ENCODE assay signal across 11 cellular contexts in the genomic region with DNA sequence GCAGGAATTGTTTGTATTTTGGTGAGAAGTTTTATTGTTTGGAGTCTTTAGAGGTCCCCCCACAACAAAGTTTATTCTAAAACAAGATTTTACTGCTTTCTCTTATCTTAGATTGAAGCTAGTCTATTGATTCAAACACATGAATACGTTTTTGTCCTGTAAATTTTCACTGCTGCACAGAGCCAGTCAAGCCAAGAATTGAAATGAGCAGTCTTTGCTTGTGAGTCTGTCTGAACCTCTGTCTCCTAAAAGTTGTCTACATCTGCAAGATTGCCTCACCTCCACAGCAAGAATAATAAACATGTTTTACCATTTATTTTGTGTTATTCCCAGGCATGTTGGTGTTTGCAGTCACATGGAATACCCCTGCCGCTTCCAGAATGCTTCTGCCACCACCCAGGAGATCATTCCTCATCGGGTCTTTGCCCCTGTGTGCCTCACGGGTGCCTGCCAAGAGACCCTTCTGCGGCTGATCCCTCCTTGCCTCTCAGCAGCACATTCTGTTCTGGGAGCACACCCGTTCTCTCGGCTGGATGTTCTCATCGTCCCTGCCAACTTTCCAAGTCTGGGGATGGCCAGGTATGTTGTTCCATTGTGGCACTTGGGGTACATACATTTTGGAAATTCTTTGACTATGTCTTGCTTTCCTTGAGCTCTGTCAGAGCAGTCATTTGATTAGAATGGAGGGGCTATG.
DNase-seq lines count a peak whose midpoint lies in the region; ATAC-seq, FAIRE-seq and TF ChIP-seq lines count a peak whose summit lies in the region.
"Had no signal": no experiment of that assay in that cellular context is flagged by ENCODE, and none has a peak within 500 bp of the region (broad histone marks: within the 10 kb centered on the region; RNA-seq: fewer than 3 reads in every experiment).

No MANE protein-coding gene starts in this region.

- no peak overlapping the region for H3K4me3 Mint-ChIP-seq in progenitor cell of endocrine pancreas (ENCODE audit: low read depth)

- TF ChIP-seq POLR2A in A549 (IDR thresholded peaks at IDR 0.05; ENCODE audit: low read length) (no peak), spleen (IDR thresholded peaks at IDR 0.05) (no peak)

- no peak overlapping the region for H3K9ac ChIP-seq in fibroblast of lung (ENCODE audit: insufficient read depth, low read length)

- peak overlapping the region; percentile 81 for H3K27ac Mint-ChIP-seq in progenitor cell of endocrine pancreas

- CTCF ChIA-PET in A549 (lab: Yijun Ruan, JAX): interaction anchor here (1.4 to 1.7 kb wide), 3 partner anchors 57 to 102 kb away, joined by 3 to 5 read pairs (median 4); no protein-coding TSS in a partner anchor

- H3K4me3 ChIP-seq in A549: no peak overlapping the region
- no peak overlapping the region for H3K4me3 ChIP-seq in SJCRH30
- no peak overlapping the region for H3K4me3 ChIP-seq in fibroblast of lung (replicated peaks in 1 of 4; ENCODE audit: control extremely low read depth in 1 of 4, insufficient read depth in 1 of 4, low read depth in 3 of 4, low read length in 4 of 4)
- H3K4me3 ChIP-seq in spleen: no peak overlapping the region

- no peak for TF ChIP-seq RAD21 in A549 (conservative IDR thresholded peaks at IDR 0.05 in 1 of 2, IDR thresholded peaks at IDR 0.05 in 1 of 2)

- no peaks in the 10 kb centered on the region for H3K9me3 Mint-ChIP-seq in progenitor cell of endocrine pancreas (ENCODE audit: low read depth)

- no peaks in the 10 kb centered on the region for H4K20me1 ChIP-seq in fibroblast of lung (ENCODE audit: control insufficient read depth, extremely low read depth, insufficient read depth, low read length)

- TF ChIP-seq EP300 in A549 (IDR thresholded peaks at IDR 0.05): no peak

- intact Hi-C loops in spleen (cut with DNase I; ENCODE audit: low total_unique reads): no loop called here

- no peaks in the 10 kb centered on the region for H3K9me3 ChIP-seq in A549
- peaks cover under 1% of the 10 kb centered on the region; the same call in 1 of the 2 replicates for H3K9me3 ChIP-seq in SJCRH30 (replicated peaks)
- H3K9me3 ChIP-seq in fibroblast of lung (ENCODE audit: control insufficient read depth, insufficient read depth, low read depth, low read length): no peaks in the 10 kb centered on the region
- no peaks in the 10 kb centered on the region for H3K9me3 ChIP-seq in spleen

- peaks cover 18% of the 10 kb centered on the region for H3K36me3 Mint-ChIP-seq in progenitor cell of endocrine pancreas (ENCODE audit: insufficient read depth)

- no peaks in the 10 kb centered on the region for H3K27me3 ChIP-seq in SJCRH30
- H3K27me3 ChIP-seq in fibroblast of lung (ENCODE audit: control insufficient read depth, insufficient read depth, low read length): no peaks in the 10 kb centered on the region
- no peaks in the 10 kb centered on the region for H3K27me3 ChIP-seq in spleen (replicated peaks in 1 of 7)

- H2AFZ ChIP-seq in fibroblast of lung (ENCODE audit: low read length): no peak overlapping the region

- H3K36me3 ChIP-seq in SJCRH30 (no peaks in the 10 kb centered on the region), fibroblast of lung (ENCODE audit: control insufficient read depth, insufficient read depth, low read length) (no peaks in the 10 kb centered on the region), spleen (peaks cover 0 to 35% (median 11%) of the 10 kb centered on the region in 6 donors)

- POLR2A ChIA-PET in A549 (lab: Yijun Ruan, JAX): no interaction called here

- FAIRE-seq in A549 (lab: Jason Lieb, UNC): no peak

- no peaks in the 10 kb centered on the region for H3K79me2 ChIP-seq in fibroblast of lung (ENCODE audit: control insufficient read depth, insufficient read depth, low read length)

- H3K4me2 ChIP-seq in A549: peak overlapping the region; percentile 53
- H3K4me2 ChIP-seq in fibroblast of lung (ENCODE audit: extremely low read depth, insufficient read depth, low read length): no peak overlapping the region

- WGBS in A549 (ENCODE audit: missing lambda C conversion rate): 86% methylated on average over 8 of the region's 8 CpGs
- WGBS in spleen, 5 donors: 93 to 95% (median 94%) methylated on average over 8 of the region's 8 CpGs

- no peak for ATAC-seq in A549

- peaks cover 82% of the 10 kb centered on the region for H3K4me1 ChIP-seq in A549
- peaks cover 60% of the 10 kb centered on the region for H3K4me1 ChIP-seq in SJCRH30
- peaks cover 18% of the 10 kb centered on the region for H3K4me1 ChIP-seq in fibroblast of lung (ENCODE audit: control insufficient read depth, extremely low read depth, insufficient read depth, low read length)
- peaks cover 0 to 16% (median 3%) of the 10 kb centered on the region in 6 donors for H3K4me1 ChIP-seq in spleen

- no peaks in the 10 kb centered on the region for H3K27me3 Mint-ChIP-seq in progenitor cell of endocrine pancreas

- TF ChIP-seq CTCF in A549 (IDR thresholded peaks at IDR 0.05): no peak
- no peak for TF ChIP-seq CTCF in fibroblast of lung (conservative IDR thresholded peaks at IDR 0.05 in 1 of 2, IDR thresholded peaks at IDR 0.05 in 1 of 2; ENCODE audit: low read depth in 1 of 2, low read length in 2 of 2)
- TF ChIP-seq CTCF in progenitor cell of endocrine pancreas (IDR thresholded peaks at IDR 0.05; ENCODE audit: unreplicated experiment): no peak
- TF ChIP-seq CTCF in spleen (IDR thresholded peaks at IDR 0.05 in 8 of 11, conservative IDR thresholded peaks at IDR 0.05 in 3 of 11): no peak

- peaks cover 33% of the 10 kb centered on the region for H3K4me1 Mint-ChIP-seq in progenitor cell of endocrine pancreas (ENCODE audit: low read depth)

- DNase-seq in A549 (ENCODE audit: low read depth in 1 of 2, low spot score in 1 of 2) (no peak), SJCRH30 (no peak), fibroblast of lung (ENCODE audit: low read depth in 2 of 2) (peak in 1 of 2 donors; percentile 68), progenitor cell of endocrine pancreas (ENCODE audit: low spot score, unreplicated experiment) (no peak), SK-N-DZ (ENCODE audit: low spot score) (no peak), midbrain (lab: John Stamatoyannopoulos, UW) (no peak), spleen (no peak)
- no peak for DNase-seq in effector CD4-positive, alpha-beta T cell
- DNase-seq: NCI-H146, NCI-H774, retina had no signal

- H3K27ac ChIP-seq in A549 (peak overlapping the region; percentile 79 to 92), SJCRH30 (peak overlapping the region; percentile 87), fibroblast of lung (ENCODE audit: insufficient read depth, low read length) (peak overlapping the region; percentile 3), spleen (peak overlapping the region in 3 of 8 donors; percentile 35 to 43 (median 36))

TF ChIP-seq in A549, 52 proteins besides CTCF, POLR2A, EP300 and RAD21:
- TF ChIP-seq KDM5A (IDR thresholded peaks at IDR 0.05) (no peak), FOSL2 (IDR thresholded peaks at IDR 0.05) (no peak), FOSL2 (CRISPR knock-in tag; IDR thresholded peaks at IDR 0.05) (no peak), EHF (CRISPR knock-in tag; IDR thresholded peaks at IDR 0.05) (no peak), TFCP2L1 (CRISPR knock-in tag; IDR thresholded peaks at IDR 0.05) (no peak), NFE2L2 (conservative IDR thresholded peaks at IDR 0.05; ENCODE audit: low read length) (no peak), KDM1A (IDR thresholded peaks at IDR 0.05; ENCODE audit: low read depth) (no peak), ZFP36 (IDR thresholded peaks at IDR 0.05; ENCODE audit: borderline replicate concordance, partially characterized antibody) (no peak), CHD2 (IDR thresholded peaks at IDR 0.05; ENCODE audit: low read length, partially characterized antibody) (no peak), RFX5 (IDR thresholded peaks at IDR 0.05) (no peak), NR3C1 (IDR thresholded peaks at IDR 0.05) (no peak), MAZ (IDR thresholded peaks at IDR 0.05; ENCODE audit: borderline replicate concordance, low read depth, low read length) (no peak), CEBPB (IDR thresholded peaks at IDR 0.05) (no peak), JUN (IDR thresholded peaks at IDR 0.05) (no peak)
- TF ChIP-seq, protein P1, sequence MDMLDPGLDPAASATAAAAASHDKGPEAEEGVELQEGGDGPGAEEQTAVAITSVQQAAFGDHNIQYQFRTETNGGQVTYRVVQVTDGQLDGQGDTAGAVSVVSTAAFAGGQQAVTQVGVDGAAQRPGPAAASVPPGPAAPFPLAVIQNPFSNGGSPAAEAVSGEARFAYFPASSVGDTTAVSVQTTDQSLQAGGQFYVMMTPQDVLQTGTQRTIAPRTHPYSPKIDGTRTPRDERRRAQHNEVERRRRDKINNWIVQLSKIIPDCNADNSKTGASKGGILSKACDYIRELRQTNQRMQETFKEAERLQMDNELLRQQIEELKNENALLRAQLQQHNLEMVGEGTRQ (IDR thresholded peaks at IDR 0.05): no peak
